10 cellular contexts compared by ENCODE assay signal in genomic region chr19:38676878-38677646, GRCh38. TPM values are rescaled to one million over a fixed set of nuclear protein-coding genes. Genes with fewer than 3 reads are reported as not detected.
DNase-seq lines count a peak whose midpoint lies in the region; ATAC-seq and TF ChIP-seq lines count a peak whose summit lies in the region.
"Had no signal": no experiment of that assay in that cellular context is flagged by ENCODE, and none has a peak within 500 bp of the region (broad histone marks: within the 10 kb centered on the region; RNA-seq: fewer than 3 reads in every experiment).

No MANE protein-coding gene starts in this region.

- H3K4me3 ChIP-seq in coronary artery (peak overlapping the region; percentile 29), mucosa of stomach (ENCODE audit: low read length) (no peak overlapping the region)

- CTCF ChIA-PET in activated CD8-positive, alpha-beta memory T cell treated with anti-CD3 and anti-CD28 coated beads, Interleukin-2, amount 10 ng/mL, durations not matched to agents 7 days and 5 days (lab: Charles Lee) = interaction anchor here (1.2 to 2.1 kb wide), 3 partner anchors 9 to 43 kb away, joined by 3 to 5 read pairs (median 5); no protein-coding TSS in a partner anchor

- peak overlapping the region; percentile 90 to 92 for H3K27ac ChIP-seq in coronary artery
- H3K27ac ChIP-seq: HL-60, VCaP had no signal

- peaks cover 80% of the 10 kb centered on the region for H3K4me1 Mint-ChIP-seq in activated CD8-positive, alpha-beta memory T cell treated with anti-CD3 and anti-CD28 coated beads, Interleukin-2, amount 10 ng/mL, durations not matched to agents 7 days and 5 days
- H3K4me1 Mint-ChIP-seq in type B pancreatic cell (ENCODE audit: unreplicated experiment) = peaks cover 53% of the 10 kb centered on the region

- H3K36me3 Mint-ChIP-seq in activated CD8-positive, alpha-beta memory T cell treated with anti-CD3 and anti-CD28 coated beads, Interleukin-2, amount 10 ng/mL, durations not matched to agents 7 days and 5 days = peaks cover 36% of the 10 kb centered on the region
- H3K36me3 Mint-ChIP-seq in type B pancreatic cell = peaks cover 31% of the 10 kb centered on the region

- peak overlapping the region; percentile 50 for H3K9ac ChIP-seq in mucosa of stomach (ENCODE audit: low read length)

- H3K27me3 Mint-ChIP-seq in activated CD8-positive, alpha-beta memory T cell treated with anti-CD3 and anti-CD28 coated beads, Interleukin-2, amount 10 ng/mL, durations not matched to agents 7 days and 5 days = no peaks in the 10 kb centered on the region
- no peaks in the 10 kb centered on the region for H3K27me3 Mint-ChIP-seq in type B pancreatic cell

- TF ChIP-seq CTCF in coronary artery (IDR thresholded peaks at IDR 0.05) = no peak
- no peak for TF ChIP-seq CTCF in type B pancreatic cell (conservative IDR thresholded peaks at IDR 0.05)

- peaks cover 67% of the 10 kb centered on the region for H3K4me1 ChIP-seq in mucosa of stomach (ENCODE audit: control insufficient read depth, insufficient read depth, low read length)

- H3K36me3 ChIP-seq in mucosa of stomach (ENCODE audit: control insufficient read depth, insufficient read depth, low read length) = no peaks in the 10 kb centered on the region

- no peaks in the 10 kb centered on the region for H3K9me3 Mint-ChIP-seq in activated CD8-positive, alpha-beta memory T cell treated with anti-CD3 and anti-CD28 coated beads, Interleukin-2, amount 10 ng/mL, durations not matched to agents 7 days and 5 days (ENCODE audit: low read depth)
- H3K9me3 Mint-ChIP-seq in type B pancreatic cell = no peaks in the 10 kb centered on the region

- H3K27ac Mint-ChIP-seq in activated CD8-positive, alpha-beta memory T cell treated with anti-CD3 and anti-CD28 coated beads, Interleukin-2, amount 10 ng/mL, durations not matched to agents 7 days and 5 days = peak overlapping the region; percentile 13
- H3K27ac Mint-ChIP-seq in type B pancreatic cell = peak overlapping the region; percentile 100

- ATAC-seq in activated CD8-positive, alpha-beta memory T cell treated with anti-CD3 and anti-CD28 coated beads, Interleukin-2, amount 10 ng/mL, durations not matched to agents 7 days and 5 days = no peak

- H3K27me3 ChIP-seq in mucosa of stomach (ENCODE audit: control insufficient read depth, insufficient read depth, low read length) = no peaks in the 10 kb centered on the region

- H3K4me3 Mint-ChIP-seq in activated CD8-positive, alpha-beta memory T cell treated with anti-CD3 and anti-CD28 coated beads, Interleukin-2, amount 10 ng/mL, durations not matched to agents 7 days and 5 days = no peak overlapping the region
- H3K4me3 Mint-ChIP-seq in type B pancreatic cell = peak overlapping the region; percentile 58

- no peaks in the 10 kb centered on the region for H3K9me3 ChIP-seq in mucosa of stomach (ENCODE audit: control insufficient read depth, low read length)

- no peak for DNase-seq in activated CD8-positive, alpha-beta memory T cell treated with anti-CD3 and anti-CD28 coated beads, Interleukin-2, amount 10 ng/mL, durations not matched to agents 7 days and 5 days
- DNase-seq in activated CD8-positive, alpha-beta memory T cell treated with anti-CD3 and anti-CD28 coated beads for 24 hours = no peak
- DNase-seq in coronary artery (ENCODE audit: low spot score) (no peak), type B pancreatic cell (ENCODE audit: extremely low spot score, unreplicated experiment) (no peak), DMS114 treated with DMSO at 0.1 percent for 48 hours (lab: John Stamatoyannopoulos, UW; ENCODE audit: unreplicated experiment) (no peak), SIG-M5 treated with dmso at 0.1 percent for 504 hours (lab: John Stamatoyannopoulos, UW; ENCODE audit: unreplicated experiment) (no peak)
- no peak for DNase-seq in effector CD4-positive, alpha-beta T cell

RNA-seq across cellular contexts. Expression of gene ACTN4, which starts 29.6 kb away (rescaled TPM):
- 100 to 1,000 TPM; 413 to 433 TPM for total RNA-seq in activated CD8-positive, alpha-beta memory T cell treated with anti-CD3 and anti-CD28 coated beads, Interleukin-2, amount 10 ng/mL, durations not matched to agents 7 days and 5 days
- total RNA-seq in type B pancreatic cell (ENCODE audit: low replicate concordance) = 475 and 776 TPM in 2 replicates

RNA-seq across cellular contexts. Expression of gene EIF3K, which starts 58.1 kb away (rescaled TPM):
- 100 to 1,000 TPM; 281 to 308 TPM for total RNA-seq in activated CD8-positive, alpha-beta memory T cell treated with anti-CD3 and anti-CD28 coated beads, Interleukin-2, amount 10 ng/mL, durations not matched to agents 7 days and 5 days
- total RNA-seq in type B pancreatic cell (ENCODE audit: low replicate concordance) = 274 and 310 TPM in 2 replicates

RNA-seq across cellular contexts. Expression of gene MAP4K1, which starts 59.3 kb away (rescaled TPM):
- total RNA-seq in activated CD8-positive, alpha-beta memory T cell treated with anti-CD3 and anti-CD28 coated beads, Interleukin-2, amount 10 ng/mL, durations not matched to agents 7 days and 5 days = 100 to 1,000 TPM; 337 to 497 TPM
- total RNA-seq in type B pancreatic cell (ENCODE audit: low replicate concordance) = 2.4 and 16.8 TPM in 2 replicates

Comparison
In these comparisons a context has a peak if more than half of its experiments do, and no peak if none do; other contexts are left out.
1. RNA of gene MAP4K1, which starts 59.3 kb away (total RNA-seq): 337 to 497 TPM in activated CD8-positive, alpha-beta memory T cell treated with anti-CD3 and anti-CD28 coated beads, Interleukin-2, amount 10 ng/mL, durations not matched to agents 7 days and 5 days; 2.4 to 16.8 TPM in type B pancreatic cell; every median in the first group is over 10 times any median in the second.